33 cellular contexts compared by ENCODE assay signal in the genomic region with DNA sequence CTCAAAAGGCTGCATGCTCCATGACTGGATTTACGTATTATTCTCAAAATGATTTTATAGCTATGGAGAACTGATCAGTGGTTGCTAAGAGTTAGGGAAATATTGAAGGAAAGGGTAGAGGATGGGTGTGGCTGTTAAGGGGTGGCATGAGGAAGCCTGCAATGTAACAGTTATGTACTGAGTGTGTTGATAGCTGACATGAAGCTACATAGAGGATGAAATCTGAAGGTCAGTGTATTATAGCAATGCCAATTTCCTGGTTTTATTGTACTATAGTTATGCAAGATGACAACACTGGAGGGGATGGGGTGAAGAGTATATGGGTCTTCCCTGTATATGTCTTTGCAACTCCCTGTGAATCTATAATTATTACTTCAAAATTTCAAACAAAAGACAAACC.
"Had no signal": no experiment of that assay in that cellular context is flagged by ENCODE, and none has a peak within 500 bp of the region (broad histone marks: within the 10 kb centered on the region; RNA-seq: fewer than 3 reads in every experiment).

No MANE protein-coding gene starts in this region.

- H3K4me3 ChIP-seq: body of pancreas, breast epithelium had no signal

- H3K27me3 ChIP-seq: body of pancreas, brain microvascular endothelial cell, breast epithelium had no signal

- FAIRE-seq: astrocyte, TTC549 had no signal

- H3K27ac ChIP-seq: body of pancreas, brain microvascular endothelial cell, breast epithelium, WERI-Rb-1 had no signal

- H3K9me3 ChIP-seq: body of pancreas, breast epithelium had no signal

- H3K36me3 ChIP-seq: breast epithelium had no signal

- H3K4me1 ChIP-seq: breast epithelium had no signal

- ATAC-seq: activated CD4-positive, alpha-beta T cell treated with anti-CD3 and anti-CD28 coated beads for 36 hours; activated CD4-positive, CD25-positive, alpha-beta regulatory T cell treated with anti-CD3 and anti-CD28 coated beads, Interleukin-2, amount 50 U/mL, for 24 hours; activated CD8-positive, alpha-beta memory T cell treated with anti-CD3 and anti-CD28 coated beads, Interleukin-2, amount 10 ng/mL, durations not matched to agents 7 days and 5 days; activated CD8-positive, alpha-beta T cell treated with anti-CD3 and anti-CD28 coated beads, Interleukin-2, amount 10 ng/mL, durations not matched to agents 7 days and 5 days; activated naive CD8-positive, alpha-beta T cell treated with anti-CD3 and anti-CD28 coated beads, Interleukin-2, amount 50 U/mL, for 24 hours; body of pancreas; WTC11 had no signal

- DNase-seq: activated CD4-positive, alpha-beta memory T cell treated with anti-CD3 and anti-CD28 coated beads, Interleukin-2, amount 10 ng/mL, durations not matched to agents 7 days and 5 days; activated CD4-positive, alpha-beta T cell treated with anti-CD3 and anti-CD28 coated beads for 1 hour; activated CD4-positive, alpha-beta T cell treated with anti-CD3 and anti-CD28 coated beads for 36 hours; activated CD4-positive, alpha-beta T cell treated with anti-CD3 and anti-CD28 coated beads for 48 hours; activated CD4-positive, alpha-beta T cell treated with anti-CD3 and anti-CD28 coated beads, Interleukin-2, amount 50 U/mL, for 48 hours; activated CD4-positive, CD25-positive, alpha-beta regulatory T cell; activated CD8-positive, alpha-beta memory T cell treated with anti-CD3 and anti-CD28 coated beads for 24 hours; activated CD8-positive, alpha-beta memory T cell treated with anti-CD3 and anti-CD28 coated beads, Interleukin-2, amount 10 ng/mL, durations not matched to agents 7 days and 5 days; activated CD8-positive, alpha-beta memory T cell treated with anti-CD3 and anti-CD28 coated beads, Interleukin-2, amount 50 U/mL, for 48 hours; activated CD8-positive, alpha-beta T cell treated with anti-CD3 and anti-CD28 coated beads, Interleukin-2, amount 10 ng/mL, durations not matched to agents 7 days and 5 days; activated effector memory CD4-positive, alpha-beta T cell treated with Interleukin-2 at 50 U/mL for 16 hours; activated gamma-delta T cell; activated naive CD4-positive, alpha-beta T cell treated with anti-CD3 and anti-CD28 coated beads, Interleukin-2, amount 10 ng/mL, durations not matched to agents 7 days and 5 days; activated naive CD4-positive, alpha-beta T cell treated with Interleukin-2 at 50 U/mL for 16 hours; activated naive CD8-positive, alpha-beta T cell treated with anti-CD3 and anti-CD28 coated beads, Interleukin-2, amount 10 ng/mL, durations not matched to agents 7 days and 5 days; activated naive CD8-positive, alpha-beta T cell treated with anti-CD3 and anti-CD28 coated beads, Interleukin-2, amount 50 U/mL, for 24 hours; activated T-cell treated with anti-CD3 and anti-CD28 coated beads, Interleukin-2, amount 50 U/mL, for 24 hours; activated T-cell treated with anti-CD3 and anti-CD28 coated beads, Interleukin-2, amount 50 U/mL, for 48 hours; amniotic stem cell; aorta; body of pancreas; brain microvascular endothelial cell; central memory CD4-positive, alpha-beta T cell; SW 1271; T-helper 1 cell; T-helper 2 cell; T-helper 9 cell; WERI-Rb-1 had no signal
